In genomic region chr6:10441004-10441654, GRCh38 we compare ENCODE assay signal across 1 cellular context.
TF ChIP-seq lines count a peak whose summit lies in the region.

No MANE protein-coding gene starts in this region.

TF ChIP-seq in HCT116, 20 proteins besides CTCF, POLR2A, EP300 and RAD21 (continued from another document):
- TF ChIP-seq ZBTB33 (IDR thresholded peaks at IDR 0.05; ENCODE audit: extremely low read depth, insufficient replicate concordance, low read length) (no peak), EZH2 (IDR thresholded peaks at IDR 0.05) (no peak), YY1 (IDR thresholded peaks at IDR 0.05; ENCODE audit: extremely low read depth, insufficient replicate concordance, low read depth, low read length) (peak; percentile 26), ZFX (IDR thresholded peaks at IDR 0.05) (no peak), SIN3A (IDR thresholded peaks at IDR 0.05; ENCODE audit: low read depth) (peak; percentile 58; the same call in 1 of the 2 replicates), MAX (IDR thresholded peaks at IDR 0.05) (peak; percentile 63; the same call in 1 of the 2 replicates), SP1 (IDR thresholded peaks at IDR 0.05; ENCODE audit: low read depth) (peak; percentile 90), POLR2AphosphoS5 (IDR thresholded peaks at IDR 0.05; ENCODE audit: low read depth, low read length) (peak; percentile 68), EGR1 (IDR thresholded peaks at IDR 0.05; ENCODE audit: low read depth) (no peak), FOSL1 (IDR thresholded peaks at IDR 0.05; ENCODE audit: low read depth) (peak; percentile 79), CBX3 (IDR thresholded peaks at IDR 0.05; ENCODE audit: low read depth) (peak; percentile 71), ZNF274 (IDR thresholded peaks at IDR 0.05; ENCODE audit: low read depth, low read length) (no peak), TCF7L2 (IDR thresholded peaks at IDR 0.05; ENCODE audit: borderline replicate concordance, extremely low read depth, insufficient read depth, insufficient read length) (peak; percentile 86), CEBPB (IDR thresholded peaks at IDR 0.05; ENCODE audit: low read depth) (peak; percentile 95), SRF (IDR thresholded peaks at IDR 0.05; ENCODE audit: low read depth) (peak; percentile 52), JUND (IDR thresholded peaks at IDR 0.05) (peak; percentile 92), REST (IDR thresholded peaks at IDR 0.05; ENCODE audit: low read depth) (no peak), ATF3 (IDR thresholded peaks at IDR 0.05) (peak; percentile 85)
TF ChIP-seq in HCT116: peak in this region for 12.
